9 cellular contexts compared by ENCODE assay signal in genomic region chr22:21942939-21943338, GRCh38. TPM values are rescaled to one million over a fixed set of nuclear protein-coding genes. Genes with fewer than 3 reads are reported as not detected.
DNase-seq lines count a peak whose midpoint lies in the region; ATAC-seq and TF ChIP-seq lines count a peak whose summit lies in the region.
"Had no signal": no experiment of that assay in that cellular context is flagged by ENCODE, and none has a peak within 500 bp of the region (broad histone marks: within the 10 kb centered on the region; RNA-seq: fewer than 3 reads in every experiment).

No MANE protein-coding gene starts in this region.

- no peak overlapping the region for H3K9ac ChIP-seq in mesendoderm (ENCODE audit: low read length)

- H3K36me3 Mint-ChIP-seq in glutamatergic neuron (ENCODE audit: unreplicated experiment): peaks cover 5% of the 10 kb centered on the region

- H3K27me3 ChIP-seq in ACC112 (ENCODE audit: insufficient read depth, low read length) (no peaks in the 10 kb centered on the region), neutrophil (no peaks in the 10 kb centered on the region), mesendoderm (ENCODE audit: insufficient read depth, low read length, poor library complexity) (no peaks in the 10 kb centered on the region)

- H3K9me3 ChIP-seq in neutrophil: no peaks in the 10 kb centered on the region
- H3K9me3 ChIP-seq: mucosa of descending colon had no signal

- DNase-seq in NCI-H446 treated with DMSO at 0.1 percent for 48 hours (lab: John Stamatoyannopoulos, UW) (peak; percentile 28), choroid plexus epithelial cell (ENCODE audit: low read depth) (peak; percentile 58), glutamatergic neuron (no peak), mesendoderm (no peak)

- H2BK15ac ChIP-seq in mesendoderm (replicated peaks; ENCODE audit: low read depth): no peak overlapping the region

- no peaks in the 10 kb centered on the region for H3K79me1 ChIP-seq in mesendoderm (ENCODE audit: low read length)

- no peak overlapping the region for H2AK5ac ChIP-seq in mesendoderm (ENCODE audit: low read length)

- WGBS in mesendoderm (ENCODE audit: extremely low coverage, insufficient coverage, low lambda C conversion rate): no CpG with 5 or more reads among the region's 9 CpGs

- no peak overlapping the region for H3K18ac ChIP-seq in mesendoderm (ENCODE audit: low read length)

- peaks cover 31% of the 10 kb centered on the region for H3K9me3 Mint-ChIP-seq in glutamatergic neuron (ENCODE audit: unreplicated experiment)

- no peak overlapping the region for H4K8ac ChIP-seq in mesendoderm (ENCODE audit: low read depth, low read length)

- no peak for TF ChIP-seq CTCF in choroid plexus epithelial cell (conservative IDR thresholded peaks at IDR 0.05; ENCODE audit: low read depth, low read length)
- no peak for TF ChIP-seq CTCF in neutrophil (IDR thresholded peaks at IDR 0.05)
- TF ChIP-seq CTCF in glutamatergic neuron (IDR thresholded peaks at IDR 0.05; ENCODE audit: partially characterized antibody, unreplicated experiment): no peak

- H2BK5ac ChIP-seq in mesendoderm (ENCODE audit: low read length): no peak overlapping the region

- peaks cover 20% of the 10 kb centered on the region for H3K27me3 Mint-ChIP-seq in glutamatergic neuron (ENCODE audit: unreplicated experiment)

- H3K56ac ChIP-seq in mesendoderm (ENCODE audit: low read length): no peak overlapping the region

- no peak overlapping the region for H3K4me2 ChIP-seq in mesendoderm (ENCODE audit: low read length)

- H3K36me3 ChIP-seq in ACC112 (ENCODE audit: insufficient read depth, low read length) (no peaks in the 10 kb centered on the region), neutrophil (peaks cover 72% of the 10 kb centered on the region), mesendoderm (ENCODE audit: control insufficient read depth, insufficient read depth, low read length) (no peaks in the 10 kb centered on the region)

- ATAC-seq in HG02642 (IDR thresholded peaks at IDR 0.05; ENCODE audit: poor library complexity, unreplicated experiment) (no peak), GM19351 (IDR thresholded peaks at IDR 0.05; ENCODE audit: unreplicated experiment) (no peak)
- ATAC-seq: mucosa of descending colon had no signal

- no peak overlapping the region for H3K4me3 Mint-ChIP-seq in glutamatergic neuron (ENCODE audit: unreplicated experiment)

- no peak overlapping the region for H3K27ac Mint-ChIP-seq in glutamatergic neuron (ENCODE audit: unreplicated experiment)

- no peak overlapping the region for H2AFZ ChIP-seq in ACC112 (ENCODE audit: low read length, unreplicated experiment)

- peak overlapping the region; percentile 99 for H3K27ac ChIP-seq in ACC112 (ENCODE audit: low read depth, low read length)
- peak overlapping the region; percentile 98 for H3K27ac ChIP-seq in neutrophil
- no peak overlapping the region for H3K27ac ChIP-seq in mesendoderm (ENCODE audit: low read depth, low read length)

- H3K79me2 ChIP-seq in ACC112 (ENCODE audit: control insufficient read depth, insufficient read depth, low read length, unreplicated experiment): peaks cover 8% of the 10 kb centered on the region
- H3K79me2 ChIP-seq in mesendoderm (ENCODE audit: control insufficient read depth, insufficient read depth, low read length): no peaks in the 10 kb centered on the region

- H3K4ac ChIP-seq in mesendoderm (ENCODE audit: low read depth, low read length): no peak overlapping the region

- no peak overlapping the region for H3K4me3 ChIP-seq in ACC112 (ENCODE audit: low read depth, low read length)
- H3K4me3 ChIP-seq in choroid plexus epithelial cell (ENCODE audit: low read depth, low read length): no peak overlapping the region
- peak overlapping the region; percentile 30 for H3K4me3 ChIP-seq in neutrophil (ENCODE audit: low read depth in 1 of 2, low read length in 1 of 2)
- no peak overlapping the region for H3K4me3 ChIP-seq in mesendoderm (ENCODE audit: low read length)
- H3K4me3 ChIP-seq: mucosa of descending colon had no signal

- H2BK120ac ChIP-seq in mesendoderm (ENCODE audit: low read depth, low read length): no peak overlapping the region

- H3K4me1 ChIP-seq in ACC112 (ENCODE audit: control insufficient read depth, insufficient read depth, low read length, unreplicated experiment): peaks cover 31% of the 10 kb centered on the region
- peaks cover 63 to 82% of the 10 kb centered on the region in 2 experiments for H3K4me1 ChIP-seq in neutrophil (ENCODE audit: control insufficient read depth in 1 of 2, insufficient read depth in 1 of 2, low read depth in 1 of 2, low read length in 1 of 2)
- peaks cover 4% of the 10 kb centered on the region for H3K4me1 ChIP-seq in mesendoderm (ENCODE audit: control insufficient read depth, low read depth, low read length)

- no peak overlapping the region for H3K23ac ChIP-seq in mesendoderm (ENCODE audit: low read length)

- H4K5ac ChIP-seq in mesendoderm (ENCODE audit: low read length): no peak overlapping the region

- peaks cover 52% of the 10 kb centered on the region for H3K4me1 Mint-ChIP-seq in glutamatergic neuron (ENCODE audit: low read depth, unreplicated experiment)

RNA-seq across cellular contexts. Expression of gene PPM1F, which starts 9.7 kb away (rescaled TPM):
- 40.1 TPM for total RNA-seq in glutamatergic neuron (ENCODE audit: unreplicated experiment)
- 12.7 TPM for polyA plus RNA-seq in mesendoderm (2013, experiment 1 of 2)
- 15.2 TPM for polyA plus RNA-seq in mesendoderm (2013, experiment 2 of 2)

RNA-seq across cellular contexts. Expression of gene TOP3B, which starts 39.6 kb away (rescaled TPM):
- 83.5 TPM for total RNA-seq in glutamatergic neuron (ENCODE audit: unreplicated experiment)
- 21.9 TPM for polyA plus RNA-seq in mesendoderm (2013, experiment 1 of 2)
- polyA plus RNA-seq in mesendoderm (2013, experiment 2 of 2): 23.7 TPM

Comparison
In these comparisons a context has a peak if more than half of its experiments do, and no peak if none do; other contexts are left out.
1. H3K4me3 ChIP-seq: peak in neutrophil (2 of 2); none in ACC112 (single experiment), choroid plexus epithelial cell (single experiment) and mesendoderm (single experiment).
2. DNase-seq: peak in NCI-H446 treated with DMSO at 0.1 percent for 48 hours (single experiment) and choroid plexus epithelial cell (single experiment); none in glutamatergic neuron (single experiment) and mesendoderm (single experiment).